17 cellular contexts compared by ENCODE assay signal in genomic region chr14:68921666-68922065, GRCh38. TPM values are rescaled to one million over a fixed set of nuclear protein-coding genes. Genes with fewer than 3 reads are reported as not detected.
DNase-seq lines count a peak whose midpoint lies in the region; ATAC-seq, FAIRE-seq and TF ChIP-seq lines count a peak whose summit lies in the region.
"Had no signal": no experiment of that assay in that cellular context is flagged by ENCODE, and none has a peak within 500 bp of the region (broad histone marks: within the 10 kb centered on the region; RNA-seq: fewer than 3 reads in every experiment).

No MANE protein-coding gene starts in this region.

- no peak for TF ChIP-seq CTCF in A549 (IDR thresholded peaks at IDR 0.05)
- peak; percentile 55 for TF ChIP-seq CTCF in endodermal cell (conservative IDR thresholded peaks at IDR 0.05)
- no peak for TF ChIP-seq CTCF in type B pancreatic cell (conservative IDR thresholded peaks at IDR 0.05)
- no peak for TF ChIP-seq CTCF in colonic mucosa (IDR thresholded peaks at IDR 0.05)

- H3K4me3 Mint-ChIP-seq in endodermal cell (no peak overlapping the region), type B pancreatic cell (no peak overlapping the region)
- H3K4me3 Mint-ChIP-seq in naive thymus-derived CD4-positive, alpha-beta T cell = peak overlapping the region in 2 of 10 donors; percentile 21 to 39
- H3K4me3 Mint-ChIP-seq: central memory CD8-positive, alpha-beta T cell had no signal

- no peak for DNase-seq in A549 (ENCODE audit: low read depth in 1 of 2, low spot score in 1 of 2)
- peak; percentile 68 for DNase-seq in endodermal cell
- DNase-seq in naive thymus-derived CD4-positive, alpha-beta T cell = no peak
- DNase-seq in GF-D8 (lab: John Stamatoyannopoulos, UW) = no peak
- DNase-seq in type B pancreatic cell (ENCODE audit: extremely low spot score, unreplicated experiment) = no peak
- no peak for DNase-seq in left lobe of liver (ENCODE audit: low spot score)
- no peak for DNase-seq in colonic mucosa
- DNase-seq: activated CD4-positive, alpha-beta T cell treated with anti-CD3 and anti-CD28 coated beads, Interleukin-2, amount 50 U/mL, for 4 hours; DMS79; hypothalamus; NCI-H1930; NCI-H526 treated with DMSO at 0.1 percent for 48 hours; upper lobe of right lung had no signal

- H3K36me3 Mint-ChIP-seq in endodermal cell (ENCODE audit: low read depth) (peaks cover 78% of the 10 kb centered on the region), type B pancreatic cell (peaks cover 52% of the 10 kb centered on the region)
- H3K36me3 Mint-ChIP-seq in naive thymus-derived CD4-positive, alpha-beta T cell = peaks cover 18 to 71% (median 31%) of the 10 kb centered on the region in 5 donors

- H3K27me3 ChIP-seq in HUES6 (ENCODE audit: control insufficient read depth, insufficient read depth, low read length) = no peaks in the 10 kb centered on the region
- no peaks in the 10 kb centered on the region for H3K27me3 ChIP-seq in endodermal cell (ENCODE audit: control insufficient read depth, insufficient read depth, low read length, poor library complexity, severe bottlenecking)
- no peaks in the 10 kb centered on the region for H3K27me3 ChIP-seq in naive thymus-derived CD4-positive, alpha-beta T cell (ENCODE audit: control insufficient read depth in 2 of 2, insufficient read depth in 2 of 2, low read length in 2 of 2)
- H3K27me3 ChIP-seq in colonic mucosa = no peaks in the 10 kb centered on the region
- H3K27me3 ChIP-seq: upper lobe of right lung had no signal

- peaks cover 90% of the 10 kb centered on the region for H3K36me3 ChIP-seq in HUES6 (ENCODE audit: control insufficient read depth, insufficient read depth, low read length)
- H3K36me3 ChIP-seq in endodermal cell (ENCODE audit: control insufficient read depth, insufficient read depth, low read length) = peaks cover 96% of the 10 kb centered on the region
- H3K36me3 ChIP-seq in naive thymus-derived CD4-positive, alpha-beta T cell (ENCODE audit: control insufficient read depth in 2 of 3, insufficient read depth in 3 of 3, low read length in 3 of 3) = peaks cover 0 to 76% (median 13%) of the 10 kb centered on the region in 3 experiments
- H3K36me3 ChIP-seq in colonic mucosa = peaks cover 3% of the 10 kb centered on the region

- H3K9me3 Mint-ChIP-seq in endodermal cell (no peaks in the 10 kb centered on the region), type B pancreatic cell (peaks cover 4% of the 10 kb centered on the region)
- peaks cover 0 to 15% (median 8%) of the 10 kb centered on the region in 11 donors for H3K9me3 Mint-ChIP-seq in naive thymus-derived CD4-positive, alpha-beta T cell

- FAIRE-seq in A549 (lab: Jason Lieb, UNC) = no peak
- FAIRE-seq: GM12891 had no signal

- intact Hi-C loops in naive thymus-derived CD4-positive, alpha-beta T cell (cut with micrococcal nuclease) = no loop called here
- intact Hi-C loops in colonic mucosa (cut with DNase I) = no loop called here

- TF ChIP-seq POLR2A in A549 (IDR thresholded peaks at IDR 0.05; ENCODE audit: low read length) = no peak

- H3K4me2 ChIP-seq in A549 = 0 out of 3 replicates have a peak overlapping the region, but pooled peaks have one; percentile 17

- H3K4me1 ChIP-seq in A549 = peaks cover 20% of the 10 kb centered on the region
- peaks cover 30% of the 10 kb centered on the region for H3K4me1 ChIP-seq in HUES6 (ENCODE audit: control insufficient read depth, insufficient read depth, low read length)
- peaks cover 4% of the 10 kb centered on the region for H3K4me1 ChIP-seq in endodermal cell (ENCODE audit: control insufficient read depth, insufficient read depth, low read length)
- H3K4me1 ChIP-seq in naive thymus-derived CD4-positive, alpha-beta T cell (ENCODE audit: control insufficient read depth in 2 of 2, insufficient read depth in 2 of 2, low read length in 2 of 2) = peaks cover 0 to 51% of the 10 kb centered on the region in 2 donors
- H3K4me1 ChIP-seq in colonic mucosa = no peaks in the 10 kb centered on the region

- no peak for TF ChIP-seq EP300 in A549 (IDR thresholded peaks at IDR 0.05)

- H3K9me3 ChIP-seq in A549 (peaks cover 7% of the 10 kb centered on the region; the same call in 2 of the 3 replicates), HUES6 (ENCODE audit: control insufficient read depth, insufficient read depth, low read depth, low read length) (peaks cover 6% of the 10 kb centered on the region; the same call in 1 of the 2 replicates), endodermal cell (ENCODE audit: control insufficient read depth, low read length) (peaks cover 11% of the 10 kb centered on the region), colonic mucosa (no peaks in the 10 kb centered on the region)
- H3K9me3 ChIP-seq in naive thymus-derived CD4-positive, alpha-beta T cell (ENCODE audit: control insufficient read depth in 2 of 3, low read length in 3 of 3) = peaks cover 0 to 12% (median 0%) of the 10 kb centered on the region in 3 experiments
- H3K9me3 ChIP-seq: upper lobe of right lung had no signal

- peak in 1 of 2 experiments; percentile 53; a peak in 3 of 6 replicates for ATAC-seq in A549
- no peak for ATAC-seq in naive thymus-derived CD4-positive, alpha-beta T cell
- no peak for ATAC-seq in left lobe of liver
- ATAC-seq: upper lobe of right lung had no signal

- no peak overlapping the region for H3K4me3 ChIP-seq in A549
- no peak overlapping the region for H3K4me3 ChIP-seq in HUES6 (ENCODE audit: low read depth, low read length)
- H3K4me3 ChIP-seq in endodermal cell (ENCODE audit: low read length) = no peak overlapping the region
- H3K4me3 ChIP-seq in naive thymus-derived CD4-positive, alpha-beta T cell (ENCODE audit: low read length) = no peak overlapping the region
- H3K4me3 ChIP-seq in colonic mucosa = no peak overlapping the region
- H3K4me3 ChIP-seq: lung, upper lobe of right lung had no signal

- no peak for TF ChIP-seq RAD21 in A549 (conservative IDR thresholded peaks at IDR 0.05 in 1 of 2, IDR thresholded peaks at IDR 0.05 in 1 of 2)

- no peak overlapping the region for H3K27ac Mint-ChIP-seq in endodermal cell
- H3K27ac Mint-ChIP-seq in naive thymus-derived CD4-positive, alpha-beta T cell = peak overlapping the region in 8 of 9 donors; percentile 37 to 88 (median 70)
- H3K27ac Mint-ChIP-seq in type B pancreatic cell = no peak overlapping the region

- H3K9ac ChIP-seq in HUES6 (ENCODE audit: low read length) = no peak overlapping the region
- H3K9ac ChIP-seq in endodermal cell (ENCODE audit: extremely low read depth, low read length, poor library complexity, severe bottlenecking) = no peak overlapping the region
- no peak overlapping the region for H3K9ac ChIP-seq in colonic mucosa (ENCODE audit: low read depth in 2 of 2, low read length in 2 of 2)

- H3K27me3 Mint-ChIP-seq in endodermal cell (ENCODE audit: insufficient read depth) (no peaks in the 10 kb centered on the region), type B pancreatic cell (no peaks in the 10 kb centered on the region)
- no peaks in the 10 kb centered on the region for H3K27me3 Mint-ChIP-seq in naive thymus-derived CD4-positive, alpha-beta T cell
- H3K27me3 Mint-ChIP-seq: central memory CD8-positive, alpha-beta T cell had no signal

- CTCF ChIA-PET in A549 (lab: Yijun Ruan, JAX) = interaction anchor here (1.3 to 38.0 kb wide), 6 partner anchors 9 to 186 kb away, joined by 4 to 480 read pairs (median 9); no protein-coding TSS in a partner anchor
- CTCF ChIA-PET in naive thymus-derived CD4-positive, alpha-beta T cell (lab: Charles Lee) = interaction anchor here (0.7 to 0.8 kb wide), 2 partner anchors 10 to 229 kb away, joined by 3 read pairs; no protein-coding TSS in a partner anchor

- peaks cover 13% of the 10 kb centered on the region for H3K4me1 Mint-ChIP-seq in endodermal cell
- peaks cover 20 to 96% (median 79%) of the 10 kb centered on the region in 7 donors for H3K4me1 Mint-ChIP-seq in naive thymus-derived CD4-positive, alpha-beta T cell
- H3K4me1 Mint-ChIP-seq in type B pancreatic cell (ENCODE audit: unreplicated experiment) = peaks cover 39% of the 10 kb centered on the region
- H3K4me1 Mint-ChIP-seq: central memory CD8-positive, alpha-beta T cell had no signal

- H3K27ac ChIP-seq in A549 (peak overlapping the region in 1 of 2 experiments; percentile 52; a peak in 3 of 6 replicates), HUES6 (ENCODE audit: low read depth, low read length) (0 out of 2 replicates have a peak overlapping the region, but pooled peaks have one; percentile 55), endodermal cell (ENCODE audit: low read depth, low read length) (no peak overlapping the region), colonic mucosa (no peak overlapping the region)
- peak overlapping the region; percentile 23 for H3K27ac ChIP-seq in naive thymus-derived CD4-positive, alpha-beta T cell (ENCODE audit: low read depth, low read length)
- H3K27ac ChIP-seq: upper lobe of right lung had no signal

- POLR2A ChIA-PET in A549 (lab: Yijun Ruan, JAX) = no interaction called here
- POLR2A ChIA-PET in naive thymus-derived CD4-positive, alpha-beta T cell (lab: Charles Lee) = interaction anchor here (0.5 kb wide), 1 partner anchor 19 kb away, joined by 4 read pairs; no protein-coding TSS in a partner anchor

TF ChIP-seq in A549, 52 proteins besides CTCF, POLR2A, EP300 and RAD21 (continues in another document):
- TF ChIP-seq HEYL (CRISPR knock-in tag; IDR thresholded peaks at IDR 0.05) (no peak), BHLHE40 (IDR thresholded peaks at IDR 0.05; ENCODE audit: low read depth, low read length) (no peak), FOSL2 (IDR thresholded peaks at IDR 0.05) (no peak), FOSL2 (CRISPR knock-in tag; IDR thresholded peaks at IDR 0.05) (no peak)
- TF ChIP-seq, protein P1, sequence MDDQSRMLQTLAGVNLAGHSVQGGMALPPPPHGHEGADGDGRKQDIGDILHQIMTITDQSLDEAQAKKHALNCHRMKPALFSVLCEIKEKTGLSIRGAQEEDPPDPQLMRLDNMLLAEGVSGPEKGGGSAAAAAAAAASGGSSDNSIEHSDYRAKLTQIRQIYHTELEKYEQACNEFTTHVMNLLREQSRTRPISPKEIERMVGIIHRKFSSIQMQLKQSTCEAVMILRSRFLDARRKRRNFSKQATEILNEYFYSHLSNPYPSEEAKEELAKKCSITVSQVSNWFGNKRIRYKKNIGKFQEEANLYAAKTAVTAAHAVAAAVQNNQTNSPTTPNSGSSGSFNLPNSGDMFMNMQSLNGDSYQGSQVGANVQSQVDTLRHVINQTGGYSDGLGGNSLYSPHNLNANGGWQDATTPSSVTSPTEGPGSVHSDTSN (IDR thresholded peaks at IDR 0.05) = no peak

RNA-seq across cellular contexts. Expression of gene ACTN1, which starts 57.4 kb away (rescaled TPM):
- polyA plus RNA-seq in A549 (2011; rRNA removed) (207 and 208 TPM in 2 replicates), A549 (2017; fragmentation: RNase III; extraction: RNeasy Plus Mini Kit Qiagen cat#74134 plus additional on column Dnase treatment) (245 to 269 TPM (median 252 TPM) in 3 replicates)
- polyA plus RNA-seq in A549 (2012; cell fraction: cytosol; rRNA removed) = 265 and 286 TPM in 2 replicates
- 559 and 760 TPM in 2 replicates for polyA plus RNA-seq in A549 (2012; cell fraction: nucleus; rRNA removed)
- polyA minus RNA-seq in A549 (2011; rRNA and poly(A)+ RNA removed) = 580 and 586 TPM in 2 replicates
- total RNA-seq in endodermal cell (100 to 1,000 TPM; 190 to 275 TPM), type B pancreatic cell (ENCODE audit: low replicate concordance) (128 and 176 TPM in 2 replicates), left lobe of liver (60.1 TPM), colonic mucosa (100 to 1,000 TPM; 106 to 185 TPM)
- polyA plus RNA-seq in endodermal cell (2013, experiment 1 of 2) = 115 TPM
- 126 TPM for polyA plus RNA-seq in endodermal cell (2013, experiment 2 of 2)
- 100 to 1,000 TPM in 4 of 5 experiments, 10 to 100 TPM in 1; 41.3 to 249 (median 227) TPM for total RNA-seq in naive thymus-derived CD4-positive, alpha-beta T cell
- 100 to 1,000 TPM; 188 to 390 TPM for polyA plus RNA-seq in naive thymus-derived CD4-positive, alpha-beta T cell

Comparison
In these comparisons a context has a peak if more than half of its experiments do, and no peak if none do; other contexts are left out.
1. H3K27ac ChIP-seq: peak in HUES6 (single experiment) and naive thymus-derived CD4-positive, alpha-beta T cell (single experiment); none in endodermal cell (single experiment) and colonic mucosa (single experiment).
2. H3K27ac Mint-ChIP-seq: peak in naive thymus-derived CD4-positive, alpha-beta T cell (8 of 9); none in endodermal cell (single experiment) and type B pancreatic cell (single experiment).